In the genomic region with DNA sequence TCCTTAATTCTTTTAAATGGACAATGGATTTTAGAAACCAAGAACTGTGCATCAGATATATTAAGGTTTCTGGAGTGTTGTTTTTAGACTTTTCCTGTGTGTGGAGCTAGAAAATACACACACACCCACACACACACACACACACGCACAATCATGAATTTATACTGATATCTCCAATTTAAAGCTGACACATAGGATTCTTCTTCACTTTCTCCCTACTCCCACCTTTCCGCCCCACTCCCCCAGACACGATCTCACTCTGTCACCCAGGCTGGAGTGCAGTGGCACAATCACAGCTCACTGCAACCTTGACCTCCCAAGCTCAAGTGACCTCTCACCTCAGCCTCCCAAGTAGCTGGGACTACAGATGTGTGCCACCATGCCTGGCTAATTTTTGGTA, we compare ENCODE assay signal across 15 cellular contexts.
DNase-seq lines count a peak whose midpoint lies in the region; ATAC-seq, FAIRE-seq and TF ChIP-seq lines count a peak whose summit lies in the region.
"Had no signal": no experiment of that assay in that cellular context is flagged by ENCODE, and none has a peak within 500 bp of the region (broad histone marks: within the 10 kb centered on the region; RNA-seq: fewer than 3 reads in every experiment).

No MANE protein-coding gene starts in this region.

- no peak overlapping the region for H2AFZ ChIP-seq in K562 (ENCODE audit: low read depth, low read length)

- TF ChIP-seq CTCF in A549 (IDR thresholded peaks at IDR 0.05), result no peak
- TF ChIP-seq CTCF in HEK293 (tag by site-specific recombination; IDR thresholded peaks at IDR 0.05), result no peak
- TF ChIP-seq CTCF in K562 (IDR thresholded peaks at IDR 0.05 in 2 of 3, conservative IDR thresholded peaks at IDR 0.05 in 1 of 3; ENCODE audit: insufficient read depth in 2 of 3, low read depth in 1 of 3, low read length in 3 of 3), result no peak

- no peaks in the 10 kb centered on the region for H3K4me1 ChIP-seq in A549
- H3K4me1 ChIP-seq in HEK293 (ENCODE audit: control insufficient read depth, insufficient read depth, low read length), result no peaks in the 10 kb centered on the region; the same call in 1 of the 2 replicates
- H3K4me1 ChIP-seq in K562 (replicated peaks in 1 of 2; ENCODE audit: control insufficient read depth in 2 of 2, insufficient read depth in 2 of 2, low read length in 2 of 2), result no peaks in the 10 kb centered on the region

- intact Hi-C loops in K562 (cut with micrococcal nuclease), result no loop called here

- 90% methylated on average over 3 of the region's 3 CpGs for WGBS in A549 (ENCODE audit: missing lambda C conversion rate)
- 51% methylated on average over 3 of the region's 3 CpGs for WGBS in K562 (ENCODE audit: insufficient coverage, low coverage, missing lambda C conversion rate)

- ATAC-seq in A549 (no peak), K562 (no peak), GM21360 (IDR thresholded peaks at IDR 0.05; ENCODE audit: unreplicated experiment) (no peak)
- ATAC-seq in stimulated activated effector memory CD8-positive, alpha-beta T cell treated with anti-CD3 and anti-CD28 coated beads, Interleukin-12 subunit alpha, Interleukin-12 subunit beta, amount 100 ng/mL, for 72 hours, result no peak
- ATAC-seq: GM12878 had no signal

- peak overlapping the region; percentile 37 for H3K4me3 Mint-ChIP-seq in stimulated activated effector memory CD8-positive, alpha-beta T cell treated with anti-CD3 and anti-CD28 coated beads, Interleukin-12 subunit alpha, Interleukin-12 subunit beta, amount 100 ng/mL, for 72 hours
- H3K4me3 Mint-ChIP-seq: CD4-positive, alpha-beta T cell had no signal

- no peaks in the 10 kb centered on the region for H3K79me2 ChIP-seq in K562 (ENCODE audit: control insufficient read depth, insufficient read depth, low read length)

- no peaks in the 10 kb centered on the region for H3K9me1 ChIP-seq in K562 (ENCODE audit: control insufficient read depth, insufficient read depth, low read length)

- peaks cover 6% of the 10 kb centered on the region; the same call in 1 of the 2 replicates for H4K20me1 ChIP-seq in K562 (replicated peaks; ENCODE audit: control insufficient read depth, insufficient read depth, low read length)

- POLR2A ChIA-PET in A549 (lab: Yijun Ruan, JAX) (no interaction called here), HEK293 (lab: Yijun Ruan, JAX) (no interaction called here), K562 (lab: Yijun Ruan, JAX) (interaction anchor here (0.6 kb wide), 2 partner anchors 32 to 33 kb away, joined by 3 read pairs; no protein-coding TSS in a partner anchor)

- peaks cover 49% of the 10 kb centered on the region for H3K4me1 Mint-ChIP-seq in stimulated activated effector memory CD8-positive, alpha-beta T cell treated with anti-CD3 and anti-CD28 coated beads, Interleukin-12 subunit alpha, Interleukin-12 subunit beta, amount 100 ng/mL, for 72 hours

- TF ChIP-seq POLR2A in A549 (IDR thresholded peaks at IDR 0.05; ENCODE audit: low read length) (no peak), K562 (conservative IDR thresholded peaks at IDR 0.05) (no peak)

- TF ChIP-seq RAD21 in A549 (conservative IDR thresholded peaks at IDR 0.05 in 1 of 2, IDR thresholded peaks at IDR 0.05 in 1 of 2) (no peak), K562 (CRISPR knock-in tag; conservative IDR thresholded peaks at IDR 0.05 in 1 of 2, IDR thresholded peaks at IDR 0.05 in 1 of 2) (no peak)

- H3K36me3 Mint-ChIP-seq in stimulated activated effector memory CD8-positive, alpha-beta T cell treated with anti-CD3 and anti-CD28 coated beads, Interleukin-12 subunit alpha, Interleukin-12 subunit beta, amount 100 ng/mL, for 72 hours, result peaks cover 10% of the 10 kb centered on the region

- no peak overlapping the region for H3K27ac ChIP-seq in A549
- no peak overlapping the region for H3K27ac ChIP-seq in HEK293 (ENCODE audit: extremely low read depth, low read depth, low read length)
- no peak overlapping the region for H3K27ac ChIP-seq in K562 (ENCODE audit: extremely low read depth, low read depth, low read length)
- H3K27ac ChIP-seq: C4-2B had no signal

- H3K9ac ChIP-seq in K562 (ENCODE audit: insufficient read depth in 1 of 2, low read depth in 2 of 2, low read length in 2 of 2), result no peak overlapping the region

- H3K4me2 ChIP-seq in A549 (no peak overlapping the region), K562 (ENCODE audit: insufficient read depth, low read length) (no peak overlapping the region)

- H3K36me3 ChIP-seq in HEK293 (ENCODE audit: control insufficient read depth in 2 of 2, insufficient read depth in 1 of 2, low read length in 2 of 2) (no peaks in the 10 kb centered on the region), K562 (ENCODE audit: control insufficient read depth, insufficient read depth, low read length) (no peaks in the 10 kb centered on the region)
- H3K36me3 ChIP-seq: HAP-1 had no signal

- FAIRE-seq in A549 (lab: Jason Lieb, UNC), result no peak
- no peak for FAIRE-seq in K562 (lab: Jason Lieb, UNC)
- FAIRE-seq: A204.1, GM12878, H1 had no signal

- DNase-seq in A549 (ENCODE audit: low read depth in 1 of 2, low spot score in 1 of 2) (no peak), K562 (ENCODE audit: extremely low read depth in 1 of 4, low spot score in 3 of 4) (no peak), NCI-H526 treated with DMSO at 0.1 percent for 48 hours (lab: John Stamatoyannopoulos, UW) (no peak)
- no peak for DNase-seq in stimulated activated effector memory CD8-positive, alpha-beta T cell treated with anti-CD3 and anti-CD28 coated beads, Interleukin-12 subunit alpha, Interleukin-12 subunit beta, amount 100 ng/mL, for 72 hours (ENCODE audit: low spot score in 2 of 2)
- DNase-seq: AML-193; Calu3; CD4-positive, alpha-beta T cell; DMS79 treated with DMSO at 0.1 percent for 48 hours had no signal

- H3K27ac Mint-ChIP-seq in stimulated activated effector memory CD8-positive, alpha-beta T cell treated with anti-CD3 and anti-CD28 coated beads, Interleukin-12 subunit alpha, Interleukin-12 subunit beta, amount 100 ng/mL, for 72 hours, result peak overlapping the region; percentile 78
- H3K27ac Mint-ChIP-seq: CD4-positive, alpha-beta T cell had no signal

- in situ Hi-C loops in K562 (cut with MboI), result no loop called here

- BruUV-seq in K562 (replicated peaks; lab: Mats Ljungman, UMichigan), result no TSS peak

- TF ChIP-seq EP300 in A549 (IDR thresholded peaks at IDR 0.05) (no peak), K562 (IDR thresholded peaks at IDR 0.05; ENCODE audit: low read length) (no peak)

- no peaks in the 10 kb centered on the region for H3K9me3 Mint-ChIP-seq in stimulated activated effector memory CD8-positive, alpha-beta T cell treated with anti-CD3 and anti-CD28 coated beads, Interleukin-12 subunit alpha, Interleukin-12 subunit beta, amount 100 ng/mL, for 72 hours
- H3K9me3 Mint-ChIP-seq: CD4-positive, alpha-beta T cell had no signal

- H3K4me3 ChIP-seq in A549, result no peak overlapping the region
- no peak overlapping the region for H3K4me3 ChIP-seq in HEK293 (ENCODE audit: low read depth, low read length)
- no peak overlapping the region for H3K4me3 ChIP-seq in K562
- H3K4me3 ChIP-seq: GM12878, HAP-1 had no signal

- no peaks in the 10 kb centered on the region for H3K9me3 ChIP-seq in A549
- no peaks in the 10 kb centered on the region for H3K9me3 ChIP-seq in HEK293 (ENCODE audit: control insufficient read depth, insufficient read depth, low read depth, low read length)
- no peaks in the 10 kb centered on the region for H3K9me3 ChIP-seq in K562 (replicated peaks; ENCODE audit: control insufficient read depth, insufficient read depth, low read depth, low read length)
- H3K9me3 ChIP-seq: HAP-1 had no signal

- CTCF ChIA-PET in A549 (lab: Yijun Ruan, JAX) (interaction anchor here (0.6 to 2.1 kb wide), 4 partner anchors 10 to 321 kb away, joined by 3 to 11 read pairs (median 6); no protein-coding TSS in a partner anchor), HEK293 (lab: Yijun Ruan, JAX) (interaction anchor here (0.6 kb wide), 1 partner anchor 11 kb away, joined by 3 read pairs; no protein-coding TSS in a partner anchor), K562 (lab: Yijun Ruan, JAX; ENCODE audit: low intra/inter-chr PET ratio) (no interaction called here)

- H3K27me3 ChIP-seq in K562 (ENCODE audit: control insufficient read depth in 2 of 2, insufficient read depth in 2 of 2, low read length in 2 of 2), result peaks cover 6 to 12% of the 10 kb centered on the region in 2 experiments; a peak in 4 of 5 replicates

TF ChIP-seq in A549, 52 proteins besides CTCF, POLR2A, EP300 and RAD21:
- TF ChIP-seq CEBPB (IDR thresholded peaks at IDR 0.05) (no peak), MAFK (IDR thresholded peaks at IDR 0.05; ENCODE audit: partially characterized antibody) (peak; percentile 5)

TF ChIP-seq in HEK293, 187 proteins besides CTCF, POLR2A, EP300 and RAD21 (continues in another document):
- TF ChIP-seq ZFHX2 (tag by site-specific recombination; conservative IDR thresholded peaks at IDR 0.05), result peak; percentile 58
- no peak for TF ChIP-seq ZNF596 (tag by site-specific recombination; IDR thresholded peaks at IDR 0.05)
- no peak for TF ChIP-seq BCL11A (tag by site-specific recombination; IDR thresholded peaks at IDR 0.05; ENCODE audit: low read depth)
- TF ChIP-seq, protein P1, sequence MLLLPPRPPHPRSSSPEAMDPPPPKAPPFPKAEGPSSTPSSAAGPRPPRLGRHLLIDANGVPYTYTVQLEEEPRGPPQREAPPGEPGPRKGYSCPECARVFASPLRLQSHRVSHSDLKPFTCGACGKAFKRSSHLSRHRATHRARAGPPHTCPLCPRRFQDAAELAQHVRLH (tag by site-specific recombination; IDR thresholded peaks at IDR 0.05), result no peak
- TF ChIP-seq GLIS1 (tag by site-specific recombination; IDR thresholded peaks at IDR 0.05), result no peak
- peak; percentile 78 for TF ChIP-seq EGR2 (tag by site-specific recombination; IDR thresholded peaks at IDR 0.05; ENCODE audit: low read depth)

TF ChIP-seq in K562, 482 proteins besides CTCF, POLR2A, EP300 and RAD21:
- TF ChIP-seq ZNF232 (CRISPR knock-in tag; IDR thresholded peaks at IDR 0.05) (no peak), ZNF316 (IDR thresholded peaks at IDR 0.05) (peak; percentile 32)
